21 cellular contexts compared by ENCODE assay signal in genomic region chr20:56736285-56736857, GRCh38.
DNase-seq lines count a peak whose midpoint lies in the region; TF ChIP-seq lines count a peak whose summit lies in the region.
"Had no signal": no experiment of that assay in that cellular context is flagged by ENCODE, and none has a peak within 500 bp of the region (broad histone marks: within the 10 kb centered on the region; RNA-seq: fewer than 3 reads in every experiment).

No MANE protein-coding gene starts in this region.

- H3K27ac Mint-ChIP-seq in endodermal cell: peak overlapping the region; percentile 42
- H3K27ac Mint-ChIP-seq: CD4-positive, alpha-beta T cell had no signal

- H3K27ac ChIP-seq in HUES48 (ENCODE audit: low read depth, low read length) (peak overlapping the region; percentile 91), endodermal cell (ENCODE audit: low read depth, low read length) (no peak overlapping the region)
- H3K27ac ChIP-seq: BLaER1, HL-60 had no signal

- peak overlapping the region; percentile 29 for H3K4me3 ChIP-seq in HUES48 (ENCODE audit: low read depth, low read length)
- H3K4me3 ChIP-seq in endodermal cell (ENCODE audit: low read length): no peak overlapping the region
- H3K4me3 ChIP-seq in iPS-18c (ENCODE audit: insufficient read depth, low read depth, low read length): peak overlapping the region; percentile 12; the same call in 1 of the 2 replicates
- H3K4me3 ChIP-seq: BLaER1 had no signal

- peaks cover 71% of the 10 kb centered on the region for H3K27me3 Mint-ChIP-seq in endodermal cell (ENCODE audit: insufficient read depth)

- no peaks in the 10 kb centered on the region for H3K36me3 Mint-ChIP-seq in endodermal cell (ENCODE audit: low read depth)

- WGBS in endodermal cell (ENCODE audit: insufficient coverage in 1 of 2, insufficient read length in 1 of 2), 2 experiments: 14 to 18% methylated on average over 8 to 10 of the region's 10 CpGs

- H3K9me3 ChIP-seq in HUES48 (ENCODE audit: control insufficient read depth, insufficient read depth, low read length) (no peaks in the 10 kb centered on the region), endodermal cell (ENCODE audit: control insufficient read depth, low read length) (no peaks in the 10 kb centered on the region), iPS-18c (ENCODE audit: control insufficient read depth, insufficient read depth, low read length) (no peaks in the 10 kb centered on the region)
- H3K9me3 ChIP-seq: BLaER1 had no signal

- peak overlapping the region; percentile 42 for H3K4me3 Mint-ChIP-seq in endodermal cell
- H3K4me3 Mint-ChIP-seq: CD4-positive, alpha-beta T cell had no signal

- peak; percentile 92 for DNase-seq in endodermal cell
- DNase-seq in NCI-H510A (lab: John Stamatoyannopoulos, UW): no peak
- DNase-seq in dermis blood vessel endothelial cell: no peak
- DNase-seq in GM19240 (ENCODE audit: insufficient read length, low spot score): no peak
- no peak for DNase-seq in retina
- DNase-seq: CD4-positive, alpha-beta T cell; COR-L47; DND-41; HCEC 1CT; Karpas-422; MV-4-11; NCI-H1105 treated with DMSO at 0.1 percent for 48 hours; NCI-H1694; NCI-H2081 treated with DMSO at 0.1 percent for 48 hours; NCI-H2171 treated with DMSO at 0.1 percent for 48 hours; NCI-H526; Right ventricle myocardium superior had no signal

- H3K4me1 Mint-ChIP-seq in endodermal cell: peaks cover 25% of the 10 kb centered on the region

- H3K27me3 ChIP-seq in HUES48 (ENCODE audit: control insufficient read depth, insufficient read depth, low read length) (peaks cover 39% of the 10 kb centered on the region), endodermal cell (ENCODE audit: control insufficient read depth, insufficient read depth, low read length, poor library complexity, severe bottlenecking) (no peaks in the 10 kb centered on the region)
- H3K27me3 ChIP-seq: BLaER1 had no signal

- H3K9ac ChIP-seq in HUES48 (ENCODE audit: low read depth, low read length): peak overlapping the region; percentile 32; the same call in 1 of the 2 replicates
- no peak overlapping the region for H3K9ac ChIP-seq in endodermal cell (ENCODE audit: extremely low read depth, low read length, poor library complexity, severe bottlenecking)
- H3K9ac ChIP-seq: BLaER1 had no signal

- no peak for TF ChIP-seq CTCF in endodermal cell (conservative IDR thresholded peaks at IDR 0.05)

- H3K9me3 Mint-ChIP-seq in endodermal cell: peaks cover 1% of the 10 kb centered on the region
- H3K9me3 Mint-ChIP-seq: CD4-positive, alpha-beta T cell had no signal

- H3K36me3 ChIP-seq in HUES48 (ENCODE audit: control insufficient read depth, insufficient read depth, low read length) (no peaks in the 10 kb centered on the region), endodermal cell (ENCODE audit: control insufficient read depth, insufficient read depth, low read length) (no peaks in the 10 kb centered on the region)
- H3K36me3 ChIP-seq: BLaER1 had no signal

- peaks cover 30% of the 10 kb centered on the region for H3K4me1 ChIP-seq in HUES48 (ENCODE audit: control insufficient read depth, insufficient read depth, low read length)
- peaks cover 3% of the 10 kb centered on the region for H3K4me1 ChIP-seq in endodermal cell (ENCODE audit: control insufficient read depth, insufficient read depth, low read length)
- H3K4me1 ChIP-seq: BLaER1 had no signal
